ENCODE assay signal across 9 cellular contexts in the genomic region with DNA sequence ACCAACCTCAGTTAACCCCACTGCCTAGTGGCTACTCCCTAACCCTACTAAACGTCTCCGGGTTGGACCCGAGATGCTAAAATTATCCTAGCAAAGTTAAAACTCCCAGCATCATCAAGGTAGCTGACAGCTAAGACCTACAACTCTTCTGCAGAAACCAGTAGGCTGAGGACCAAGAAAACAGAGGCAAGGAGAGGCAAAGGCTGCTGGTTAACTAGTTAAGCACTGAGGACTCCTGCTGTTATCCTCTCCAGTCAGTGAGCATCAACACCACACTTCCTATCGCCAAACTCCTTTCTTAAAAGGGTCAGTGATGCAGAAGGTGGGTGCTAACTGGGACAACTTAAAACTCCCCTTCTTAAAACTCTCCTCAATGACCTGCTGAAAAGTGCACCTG. TPM values are rescaled to one million over a fixed set of nuclear protein-coding genes. Genes with fewer than 3 reads are reported as not detected.
A peak's percentile ranks its signal among the peaks of the same experiment; 100 is the strongest.
DNase-seq lines count a peak whose midpoint lies in the region; ATAC-seq and TF ChIP-seq lines count a peak whose summit lies in the region.
"Had no signal": no experiment of that assay in that cellular context is flagged by ENCODE, and none has a peak within 500 bp of the region (broad histone marks: within the 10 kb centered on the region; RNA-seq: fewer than 3 reads in every experiment).

No MANE protein-coding gene starts in this region.

- peak in 1 of 2 experiments; percentile 37; a peak in 2 of 4 replicates for TF ChIP-seq CTCF in GM23338 (conservative IDR thresholded peaks at IDR 0.05; ENCODE audit: low read depth in 2 of 2)
- TF ChIP-seq CTCF in Panc1 (IDR thresholded peaks at IDR 0.05): no peak
- TF ChIP-seq CTCF in epithelial cell of proximal tubule (conservative IDR thresholded peaks at IDR 0.05; ENCODE audit: low read depth, low read length): no peak

- in situ Hi-C loops in Panc1 (cut with HindIII; ENCODE audit: low pct_unique_long_range_greater_than_20kb, low sequenced_read_pairs): no loop called here

- H3K27me3 Mint-ChIP-seq in GM23338 (ENCODE audit: insufficient read depth, low read depth, poor library complexity): peaks cover 27% of the 10 kb centered on the region

- CTCF ChIA-PET in Panc1 (lab: Charles Lee): interaction anchor here (0.7 to 1.1 kb wide), 4 partner anchors 89 to 189 kb away, joined by 3 to 6 read pairs (median 4); no protein-coding TSS in a partner anchor

- peaks cover 3% of the 10 kb centered on the region; the same call in 1 of the 2 replicates for H3K27me3 ChIP-seq in GM23338 (ENCODE audit: insufficient read depth)
- H3K27me3 ChIP-seq in Panc1 (ENCODE audit: control insufficient read depth, insufficient read depth, low read length): no peaks in the 10 kb centered on the region

- BruUV-seq in Panc1 (replicated peaks; lab: Mats Ljungman, UMichigan): no TSS peak

- DNase-seq in GM23338 (ENCODE audit: low spot score) (peak; percentile 63), Panc1 (ENCODE audit: low read depth, low spot score) (no peak), epithelial cell of proximal tubule (ENCODE audit: low read depth) (no peak), skeletal muscle cell (ENCODE audit: low read depth) (no peak), nucleus accumbens (lab: John Stamatoyannopoulos, UW) (no peak), DMS114 treated with DMSO at 0.1 percent for 48 hours (lab: John Stamatoyannopoulos, UW; ENCODE audit: unreplicated experiment) (no peak)
- DNase-seq: NCI-H1092 had no signal

- H3F3A ChIP-seq in GM23338 (replicated peaks; ENCODE audit: low read depth): peaks cover 11% of the 10 kb centered on the region; the same call in 1 of the 2 replicates

- 0 out of 2 replicates have a peak overlapping the region, but pooled peaks have one; percentile 71 for H3K27ac Mint-ChIP-seq in GM23338

- peaks cover 16% of the 10 kb centered on the region for H4K20me1 ChIP-seq in GM23338 (replicated peaks; ENCODE audit: insufficient read depth)

- H3K9me2 ChIP-seq in GM23338 (ENCODE audit: insufficient read depth): no peaks in the 10 kb centered on the region

- POLR2A ChIA-PET in Panc1 (lab: Charles Lee): interaction anchor here (0.6 kb wide), 1 partner anchor 225 kb away, joined by 3 read pairs; no protein-coding TSS in a partner anchor

- H3K4me1 ChIP-seq in GM23338 (ENCODE audit: insufficient read depth) (peaks cover 50% of the 10 kb centered on the region), Panc1 (ENCODE audit: control insufficient read depth, insufficient read depth, low read length) (peaks cover 40% of the 10 kb centered on the region)

- H3K27ac ChIP-seq in GM23338 (ENCODE audit: low read depth): no peak overlapping the region
- peak overlapping the region; percentile 95 for H3K27ac ChIP-seq in Panc1 (ENCODE audit: low read length)

- ATAC-seq in GM23338 (no peak), Panc1 (no peak), GM21576 (IDR thresholded peaks at IDR 0.05; ENCODE audit: unreplicated experiment) (no peak), HG02763 (IDR thresholded peaks at IDR 0.05; ENCODE audit: unreplicated experiment) (no peak)

- H3K36me3 ChIP-seq in GM23338 (ENCODE audit: insufficient read depth): no peaks in the 10 kb centered on the region
- no peaks in the 10 kb centered on the region; the same call in 1 of the 2 replicates for H3K36me3 ChIP-seq in Panc1 (ENCODE audit: control insufficient read depth, insufficient read depth, low read length)

- intact Hi-C loops in Panc1 (cut with micrococcal nuclease; ENCODE audit: unreplicated experiment): loop anchor here (5.0 to 10.0 kb wide), 2 partner anchors 82 to 135 kb away; no protein-coding TSS in a partner anchor

- H3K4me3 ChIP-seq in GM23338: peak overlapping the region; percentile 97
- H3K4me3 ChIP-seq in Panc1 (ENCODE audit: low read depth in 2 of 2, low read length in 2 of 2): peak overlapping the region; percentile 81 to 90
- peak overlapping the region; percentile 79 for H3K4me3 ChIP-seq in epithelial cell of proximal tubule (ENCODE audit: low read depth, low read length)
- peak overlapping the region; percentile 85 for H3K4me3 ChIP-seq in skeletal muscle cell (ENCODE audit: low read depth, low read length)

- no peaks in the 10 kb centered on the region for H3K9me3 ChIP-seq in Panc1 (ENCODE audit: control insufficient read depth, insufficient read depth, low read depth, low read length)

- H3K9me3 Mint-ChIP-seq in GM23338: no peaks in the 10 kb centered on the region; the same call in 2 of the 3 replicates

- H3K4me3 Mint-ChIP-seq in GM23338: peak overlapping the region; percentile 98

- peaks cover 61% of the 10 kb centered on the region for H3K79me2 ChIP-seq in GM23338 (replicated peaks; ENCODE audit: insufficient read depth)

- H2AFZ ChIP-seq in GM23338: no peak overlapping the region

- peaks cover 58% of the 10 kb centered on the region for H3K4me1 Mint-ChIP-seq in GM23338

- H3K36me3 Mint-ChIP-seq in GM23338 (ENCODE audit: low read depth): peaks cover 29% of the 10 kb centered on the region

- peak overlapping the region; percentile 83 for H3K4me2 ChIP-seq in GM23338

TF ChIP-seq in GM23338, 12 proteins besides CTCF, POLR2A, EP300 and RAD21:
- TF ChIP-seq POLR2AphosphoS5 (IDR thresholded peaks at IDR 0.05; ENCODE audit: low read depth) (0 out of 2 replicates have a peak, but pooled peaks have one; percentile 1), ZNF114 (CRISPR knock-in tag; IDR thresholded peaks at IDR 0.05) (no peak), JUNB (IDR thresholded peaks at IDR 0.05; ENCODE audit: unreplicated experiment) (no peak), ZNF331 (CRISPR knock-in tag; IDR thresholded peaks at IDR 0.05; ENCODE audit: low read depth) (no peak)
- TF ChIP-seq, protein P1, sequence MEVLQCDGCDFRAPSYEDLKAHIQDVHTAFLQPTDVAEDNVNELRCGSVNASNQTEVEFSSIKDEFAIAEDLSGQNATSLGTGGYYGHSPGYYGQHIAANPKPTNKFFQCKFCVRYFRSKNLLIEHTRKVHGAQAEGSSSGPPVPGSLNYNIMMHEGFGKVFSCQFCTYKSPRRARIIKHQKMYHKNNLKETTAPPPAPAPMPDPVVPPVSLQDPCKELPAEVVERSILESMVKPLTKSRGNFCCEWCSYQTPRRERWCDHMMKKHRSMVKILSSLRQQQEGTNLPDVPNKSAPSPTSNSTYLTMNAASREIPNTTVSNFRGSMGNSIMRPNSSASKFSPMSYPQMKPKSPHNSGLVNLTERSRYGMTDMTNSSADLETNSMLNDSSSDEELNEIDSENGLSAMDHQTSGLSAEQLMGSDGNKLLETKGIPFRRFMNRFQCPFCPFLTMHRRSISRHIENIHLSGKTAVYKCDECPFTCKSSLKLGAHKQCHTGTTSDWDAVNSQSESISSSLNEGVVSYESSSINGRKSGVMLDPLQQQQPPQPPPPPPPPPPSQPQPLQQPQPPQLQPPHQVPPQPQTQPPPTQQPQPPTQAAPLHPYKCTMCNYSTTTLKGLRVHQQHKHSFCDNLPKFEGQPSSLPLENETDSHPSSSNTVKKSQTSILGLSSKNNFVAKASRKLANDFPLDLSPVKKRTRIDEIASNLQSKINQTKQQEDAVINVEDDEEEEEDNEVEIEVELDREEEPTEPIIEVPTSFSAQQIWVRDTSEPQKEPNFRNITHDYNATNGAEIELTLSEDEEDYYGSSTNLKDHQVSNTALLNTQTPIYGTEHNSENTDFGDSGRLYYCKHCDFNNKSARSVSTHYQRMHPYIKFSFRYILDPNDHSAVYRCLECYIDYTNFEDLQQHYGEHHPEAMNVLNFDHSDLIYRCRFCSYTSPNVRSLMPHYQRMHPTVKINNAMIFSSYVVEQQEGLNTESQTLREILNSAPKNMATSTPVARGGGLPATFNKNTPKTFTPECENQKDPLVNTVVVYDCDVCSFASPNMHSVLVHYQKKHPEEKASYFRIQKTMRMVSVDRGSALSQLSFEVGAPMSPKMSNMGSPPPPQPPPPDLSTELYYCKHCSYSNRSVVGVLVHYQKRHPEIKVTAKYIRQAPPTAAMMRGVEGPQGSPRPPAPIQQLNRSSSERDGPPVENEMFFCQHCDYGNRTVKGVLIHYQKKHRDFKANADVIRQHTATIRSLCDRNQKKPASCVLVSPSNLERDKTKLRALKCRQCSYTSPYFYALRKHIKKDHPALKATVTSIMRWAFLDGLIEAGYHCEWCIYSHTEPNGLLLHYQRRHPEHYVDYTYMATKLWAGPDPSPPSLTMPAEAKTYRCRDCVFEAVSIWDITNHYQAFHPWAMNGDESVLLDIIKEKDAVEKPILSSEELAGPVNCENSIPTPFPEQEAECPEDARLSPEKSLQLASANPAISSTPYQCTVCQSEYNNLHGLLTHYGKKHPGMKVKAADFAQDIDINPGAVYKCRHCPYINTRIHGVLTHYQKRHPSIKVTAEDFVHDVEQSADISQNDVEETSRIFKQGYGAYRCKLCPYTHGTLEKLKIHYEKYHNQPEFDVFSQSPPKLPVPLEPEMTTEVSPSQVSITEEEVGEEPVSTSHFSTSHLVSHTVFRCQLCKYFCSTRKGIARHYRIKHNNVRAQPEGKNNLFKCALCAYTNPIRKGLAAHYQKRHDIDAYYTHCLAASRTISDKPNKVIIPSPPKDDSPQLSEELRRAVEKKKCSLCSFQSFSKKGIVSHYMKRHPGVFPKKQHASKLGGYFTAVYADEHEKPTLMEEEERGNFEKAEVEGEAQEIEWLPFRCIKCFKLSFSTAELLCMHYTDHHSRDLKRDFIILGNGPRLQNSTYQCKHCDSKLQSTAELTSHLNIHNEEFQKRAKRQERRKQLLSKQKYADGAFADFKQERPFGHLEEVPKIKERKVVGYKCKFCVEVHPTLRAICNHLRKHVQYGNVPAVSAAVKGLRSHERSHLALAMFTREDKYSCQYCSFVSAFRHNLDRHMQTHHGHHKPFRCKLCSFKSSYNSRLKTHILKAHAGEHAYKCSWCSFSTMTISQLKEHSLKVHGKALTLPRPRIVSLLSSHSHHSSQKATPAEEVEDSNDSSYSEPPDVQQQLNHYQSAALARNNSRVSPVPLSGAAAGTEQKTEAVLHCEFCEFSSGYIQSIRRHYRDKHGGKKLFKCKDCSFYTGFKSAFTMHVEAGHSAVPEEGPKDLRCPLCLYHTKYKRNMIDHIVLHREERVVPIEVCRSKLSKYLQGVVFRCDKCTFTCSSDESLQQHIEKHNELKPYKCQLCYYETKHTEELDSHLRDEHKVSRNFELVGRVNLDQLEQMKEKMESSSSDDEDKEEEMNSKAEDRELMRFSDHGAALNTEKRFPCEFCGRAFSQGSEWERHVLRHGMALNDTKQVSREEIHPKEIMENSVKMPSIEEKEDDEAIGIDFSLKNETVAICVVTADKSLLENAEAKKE (CRISPR knock-in tag; IDR thresholded peaks at IDR 0.05): no peak

RNA-seq across cellular contexts. Expression of a gene that starts 1.8 kb away (rescaled TPM):
- total RNA-seq in GM23338 (2014; rRNA removed; shearing (Covaris generic)): 20.5 and 20.6 TPM in 2 replicates
- polyA plus RNA-seq in GM23338 (2016; fragmentation: Nextera tagmentation; extraction: Ambion mirVana): 11.1 and 11.2 TPM in 2 replicates
- total RNA-seq in Panc1 (2021; ENCODE audit: unreplicated experiment) (30.6 TPM), epithelial cell of proximal tubule (2.2 and 3.5 TPM in 2 replicates)
- 25.6 TPM for polyA plus RNA-seq in Panc1 (2012; ENCODE audit: insufficient read length)
